18 cellular contexts compared by ENCODE assay signal in genomic region chr2:10260130-10260529, GRCh38. TPM values are rescaled to one million over a fixed set of nuclear protein-coding genes. Genes with fewer than 3 reads are reported as not detected.
DNase-seq lines count a peak whose midpoint lies in the region; ATAC-seq and TF ChIP-seq lines count a peak whose summit lies in the region.
"Had no signal": no experiment of that assay in that cellular context is flagged by ENCODE, and none has a peak within 500 bp of the region (broad histone marks: within the 10 kb centered on the region; RNA-seq: fewer than 3 reads in every experiment).

No MANE protein-coding gene starts in this region.

- peaks cover 8% of the 10 kb centered on the region; the same call in 1 of the 2 replicates for H3K4me1 Mint-ChIP-seq in HFFc6 (ENCODE audit: low read depth)
- no peaks in the 10 kb centered on the region for H3K4me1 Mint-ChIP-seq in T-cell
- H3K4me1 Mint-ChIP-seq: activated CD4-positive, alpha-beta T cell treated with anti-CD3 and anti-CD28 coated beads for 36 hours; activated naive CD4-positive, alpha-beta T cell treated with anti-CD3 and anti-CD28 coated beads, Interleukin-2, amount 10 ng/mL, durations not matched to agents 7 days and 5 days had no signal

- DNase-seq in EH (ENCODE audit: low read depth) (peak; percentile 58), HFFc6 (no peak), T1000 (lab: John Stamatoyannopoulos, UW) (peak; percentile 52), mucosa of descending colon (peak; percentile 74 to 83 (median 82)), DMS 273 treated with DMSO at 0.1 percent for 48 hours (lab: John Stamatoyannopoulos, UW) (no peak), T-cell (no peak), NCI-H526 treated with DMSO at 0.1 percent for 48 hours (lab: John Stamatoyannopoulos, UW) (no peak), hepatic stellate cell (ENCODE audit: low spot score) (no peak)
- DNase-seq: activated CD4-positive, alpha-beta T cell treated with anti-CD3 and anti-CD28 coated beads for 36 hours; activated CD8-positive, alpha-beta memory T cell treated with anti-CD3 and anti-CD28 coated beads, Interleukin-2, amount 50 U/mL, for 48 hours; activated naive CD4-positive, alpha-beta T cell treated with anti-CD3 and anti-CD28 coated beads, Interleukin-2, amount 10 ng/mL, durations not matched to agents 7 days and 5 days; DMS153; NK-92 treated with Interleukin-12 subunit alpha and Interleukin-12 subunit beta, amount 100 ng/mL, for 24 hours; SJCRH30; stimulated activated CD4-positive, alpha-beta T cell treated with anti-CD3 and anti-CD28 coated beads, Interleukin-1b, Interleukin-23, amount 100 ng/mL, for 48 hours had no signal

- intact Hi-C loops in mucosa of descending colon (cut with DNase I, micrococcal nuclease), result no loop called here

- TF ChIP-seq CTCF in HFFc6 (IDR thresholded peaks at IDR 0.05) (peak; percentile 30; the same call in 1 of the 2 replicates), mucosa of descending colon (IDR thresholded peaks at IDR 0.05) (peak; percentile 7)

- H3K4me3 Mint-ChIP-seq in HFFc6, result no peak overlapping the region
- no peak overlapping the region for H3K4me3 Mint-ChIP-seq in T-cell
- H3K4me3 Mint-ChIP-seq: activated CD4-positive, alpha-beta T cell treated with anti-CD3 and anti-CD28 coated beads for 36 hours; activated naive CD4-positive, alpha-beta T cell treated with anti-CD3 and anti-CD28 coated beads, Interleukin-2, amount 10 ng/mL, durations not matched to agents 7 days and 5 days; natural killer cell treated with Interleukin-12 subunit alpha and Interleukin-12 subunit beta and Interleukin-15 and Interleukin-18, amount 100 ng/mL, for 72 hours had no signal

- H3K27ac Mint-ChIP-seq in HFFc6 (no peak overlapping the region), T-cell (no peak overlapping the region)
- H3K27ac Mint-ChIP-seq: activated CD4-positive, alpha-beta T cell treated with anti-CD3 and anti-CD28 coated beads for 36 hours; activated naive CD4-positive, alpha-beta T cell treated with anti-CD3 and anti-CD28 coated beads, Interleukin-2, amount 10 ng/mL, durations not matched to agents 7 days and 5 days; natural killer cell treated with Interleukin-12 subunit alpha and Interleukin-12 subunit beta and Interleukin-15 and Interleukin-18, amount 100 ng/mL, for 72 hours had no signal

- no peak overlapping the region for H3K4me3 ChIP-seq in mucosa of descending colon
- H3K4me3 ChIP-seq: lung, SJCRH30, suprapubic skin had no signal

- no peaks in the 10 kb centered on the region for H3K9me3 ChIP-seq in mucosa of descending colon
- H3K9me3 ChIP-seq: SJCRH30, suprapubic skin had no signal

- CTCF ChIA-PET in T-cell (lab: Charles Lee), result no interaction called here

- peaks cover 7% of the 10 kb centered on the region for H3K4me1 ChIP-seq in mucosa of descending colon (ENCODE audit: low read depth)
- H3K4me1 ChIP-seq: suprapubic skin had no signal

- POLR2A ChIA-PET in T-cell (lab: Charles Lee), result no interaction called here

- H3K36me3 Mint-ChIP-seq in HFFc6 (ENCODE audit: low read depth) (no peaks in the 10 kb centered on the region), T-cell (no peaks in the 10 kb centered on the region)
- H3K36me3 Mint-ChIP-seq: activated naive CD4-positive, alpha-beta T cell treated with anti-CD3 and anti-CD28 coated beads, Interleukin-2, amount 10 ng/mL, durations not matched to agents 7 days and 5 days; natural killer cell treated with Interleukin-12 subunit alpha and Interleukin-12 subunit beta and Interleukin-15 and Interleukin-18, amount 100 ng/mL, for 72 hours had no signal

- H3K9me3 Mint-ChIP-seq in HFFc6 (no peaks in the 10 kb centered on the region), T-cell (no peaks in the 10 kb centered on the region)
- H3K9me3 Mint-ChIP-seq: activated naive CD4-positive, alpha-beta T cell treated with anti-CD3 and anti-CD28 coated beads, Interleukin-2, amount 10 ng/mL, durations not matched to agents 7 days and 5 days; natural killer cell treated with Interleukin-12 subunit alpha and Interleukin-12 subunit beta and Interleukin-15 and Interleukin-18, amount 100 ng/mL, for 72 hours had no signal

- H3K36me3 ChIP-seq in mucosa of descending colon (ENCODE audit: low read depth), result no peaks in the 10 kb centered on the region
- H3K36me3 ChIP-seq: SJCRH30, suprapubic skin had no signal

- H3K27me3 Mint-ChIP-seq in HFFc6 (ENCODE audit: insufficient read depth) (peaks cover 33% of the 10 kb centered on the region), T-cell (peaks cover 0 to 10% of the 10 kb centered on the region in 2 donors)
- H3K27me3 Mint-ChIP-seq: activated CD4-positive, alpha-beta T cell treated with anti-CD3 and anti-CD28 coated beads for 36 hours had no signal

- ATAC-seq in mucosa of descending colon, result peak; percentile 97
- no peak for ATAC-seq in T-cell (replicated peaks in 1 of 4)
- ATAC-seq: activated CD4-positive, alpha-beta T cell treated with anti-CD3 and anti-CD28 coated beads for 36 hours; natural killer cell treated with Interleukin-12 subunit alpha and Interleukin-12 subunit beta and Interleukin-15 and Interleukin-18, amount 100 ng/mL, for 72 hours had no signal

RNA-seq across cellular contexts. Expression of gene HPCAL1, which starts 42.6 kb away (rescaled TPM):
- total RNA-seq in HFFc6 (2021; fragmentation: NEBNext Ultra II Directional; extraction: Animal tissue kit (Norgen Biotek cat#: 25700)), result 10 to 100 TPM; 36.3 to 60.3 (median 57.2) TPM
- total RNA-seq in mucosa of descending colon, result 10 to 100 TPM; 42.0 to 98.1 (median 47.7) TPM
- total RNA-seq in T-cell, result 10 to 100 TPM; 39.5 to 87.3 (median 83.2) TPM

Comparison
In these comparisons a context has a peak if more than half of its experiments do, and no peak if none do; other contexts are left out.
1. DNase-seq: peak in EH (single experiment), T1000 (single experiment) and mucosa of descending colon (3 of 3); none in HFFc6 (single experiment), DMS 273 treated with DMSO at 0.1 percent for 48 hours (single experiment), T-cell (0 of 34), NCI-H526 treated with DMSO at 0.1 percent for 48 hours (single experiment) and hepatic stellate cell (single experiment).